Comparison of ENCODE assay signal across 1 cellular context in genomic region chr18:73296686-73297085, GRCh38.
TF ChIP-seq lines count a peak whose summit lies in the region.

No MANE protein-coding gene starts in this region.

TF ChIP-seq in HepG2, 621 proteins besides CTCF, POLR2A, EP300 and RAD21 (continued from another document):
- TF ChIP-seq CSRNP1 (CRISPR knock-in tag; IDR thresholded peaks at IDR 0.05) (no peak), DBP (CRISPR knock-in tag; IDR thresholded peaks at IDR 0.05; ENCODE audit: not compliant biosample characterization) (no peak), SATB2 (CRISPR knock-in tag; IDR thresholded peaks at IDR 0.05) (no peak), RXRA (CRISPR knock-in tag; IDR thresholded peaks at IDR 0.05) (no peak), SKIL (CRISPR knock-in tag; IDR thresholded peaks at IDR 0.05; ENCODE audit: borderline replicate concordance) (no peak), MLLT10 (CRISPR knock-in tag; IDR thresholded peaks at IDR 0.05) (no peak)
